ENCODE assay signal across 1 cellular context in genomic region chr5:79835220-79835714, GRCh38.
TF ChIP-seq lines count a peak whose summit lies in the region.

No MANE protein-coding gene starts in this region.

TF ChIP-seq in K562, 482 proteins besides CTCF, POLR2A, EP300 and RAD21 (continued from another document):
- TF ChIP-seq ZNF316 (IDR thresholded peaks at IDR 0.05): peak; percentile 74
- TF ChIP-seq, protein P1, sequence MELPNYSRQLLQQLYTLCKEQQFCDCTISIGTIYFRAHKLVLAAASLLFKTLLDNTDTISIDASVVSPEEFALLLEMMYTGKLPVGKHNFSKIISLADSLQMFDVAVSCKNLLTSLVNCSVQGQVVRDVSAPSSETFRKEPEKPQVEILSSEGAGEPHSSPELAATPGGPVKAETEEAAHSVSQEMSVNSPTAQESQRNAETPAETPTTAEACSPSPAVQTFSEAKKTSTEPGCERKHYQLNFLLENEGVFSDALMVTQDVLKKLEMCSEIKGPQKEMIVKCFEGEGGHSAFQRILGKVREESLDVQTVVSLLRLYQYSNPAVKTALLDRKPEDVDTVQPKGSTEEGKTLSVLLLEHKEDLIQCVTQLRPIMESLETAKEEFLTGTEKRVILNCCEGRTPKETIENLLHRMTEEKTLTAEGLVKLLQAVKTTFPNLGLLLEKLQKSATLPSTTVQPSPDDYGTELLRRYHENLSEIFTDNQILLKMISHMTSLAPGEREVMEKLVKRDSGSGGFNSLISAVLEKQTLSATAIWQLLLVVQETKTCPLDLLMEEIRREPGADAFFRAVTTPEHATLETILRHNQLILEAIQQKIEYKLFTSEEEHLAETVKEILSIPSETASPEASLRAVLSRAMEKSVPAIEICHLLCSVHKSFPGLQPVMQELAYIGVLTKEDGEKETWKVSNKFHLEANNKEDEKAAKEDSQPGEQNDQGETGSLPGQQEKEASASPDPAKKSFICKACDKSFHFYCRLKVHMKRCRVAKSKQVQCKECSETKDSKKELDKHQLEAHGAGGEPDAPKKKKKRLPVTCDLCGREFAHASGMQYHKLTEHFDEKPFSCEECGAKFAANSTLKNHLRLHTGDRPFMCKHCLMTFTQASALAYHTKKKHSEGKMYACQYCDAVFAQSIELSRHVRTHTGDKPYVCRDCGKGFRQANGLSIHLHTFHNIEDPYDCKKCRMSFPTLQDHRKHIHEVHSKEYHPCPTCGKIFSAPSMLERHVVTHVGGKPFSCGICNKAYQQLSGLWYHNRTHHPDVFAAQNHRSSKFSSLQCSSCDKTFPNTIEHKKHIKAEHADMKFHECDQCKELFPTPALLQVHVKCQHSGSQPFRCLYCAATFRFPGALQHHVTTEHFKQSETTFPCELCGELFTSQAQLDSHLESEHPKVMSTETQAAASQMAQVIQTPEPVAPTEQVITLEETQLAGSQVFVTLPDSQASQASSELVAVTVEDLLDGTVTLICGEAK (IDR thresholded peaks at IDR 0.05): no peak
- TF ChIP-seq, protein P1 (CRISPR knock-in tag; IDR thresholded peaks at IDR 0.05): no peak
